Comparison of ENCODE assay signal across 16 cellular contexts in genomic region chr10:103814626-103815370, GRCh38. TPM values are rescaled to one million over a fixed set of nuclear protein-coding genes. Genes with fewer than 3 reads are reported as not detected.
DNase-seq lines count a peak whose midpoint lies in the region; ATAC-seq and TF ChIP-seq lines count a peak whose summit lies in the region.
"Had no signal": no experiment of that assay in that cellular context is flagged by ENCODE, and none has a peak within 500 bp of the region (broad histone marks: within the 10 kb centered on the region; RNA-seq: fewer than 3 reads in every experiment).

No MANE protein-coding gene starts in this region.

- DNase-seq in Caco-2 (no peak), RWPE1 (ENCODE audit: low spot score) (no peak), iris pigment epithelial cell (ENCODE audit: low read depth) (peak; percentile 65), NCI-H2029 (lab: John Stamatoyannopoulos, UW) (no peak), NCI-H1048 (lab: John Stamatoyannopoulos, UW) (no peak), NCI-H524 (lab: John Stamatoyannopoulos, UW) (no peak)
- no peak for DNase-seq in stimulated activated naive CD8-positive, alpha-beta T cell treated with anti-CD3 and anti-CD28 coated beads, Interleukin-15, amount 100 ng/mL, for 72 hours
- DNase-seq: activated CD4-positive, alpha-beta T cell treated with anti-CD3 and anti-CD28 coated beads, Interleukin-2, amount 50 U/mL, for 1 hour; effector CD4-positive, alpha-beta T cell; NCI-H187 treated with DMSO at 0.1 percent for 48 hours; stimulated activated CD4-positive, alpha-beta T cell treated with anti-CD3 and anti-CD28 coated beads, Interleukin-15, amount 100 ng/mL, for 24 hours had no signal

- TF ChIP-seq CTCF in Caco-2 (IDR thresholded peaks at IDR 0.05; ENCODE audit: insufficient read depth in 1 of 2, low read depth in 1 of 2, low read length in 1 of 2, severe bottlenecking in 1 of 2, unreplicated experiment in 1 of 2) = no peak
- TF ChIP-seq CTCF in RWPE1 (conservative IDR thresholded peaks at IDR 0.05; ENCODE audit: low read depth) = no peak

- H3K9me3 ChIP-seq in Caco-2 = no peaks in the 10 kb centered on the region
- no peaks in the 10 kb centered on the region for H3K9me3 ChIP-seq in skeletal muscle tissue (ENCODE audit: control insufficient read depth in 3 of 3, low read length in 3 of 3)

- POLR2A ChIA-PET in Caco-2 (lab: Charles Lee) = interaction anchor here (1.3 kb wide), 1 partner anchor 21 kb away, joined by 3 read pairs; no protein-coding TSS in a partner anchor
- POLR2A ChIA-PET in RWPE1 (lab: Yijun Ruan, JAX; ENCODE audit: low non-redundant PET) = interaction anchor here (0.6 kb wide), 1 partner anchor 1457 kb away, joined by 3 read pairs; no protein-coding TSS in a partner anchor

- H3K4me1 ChIP-seq in Caco-2 (peaks cover 39% of the 10 kb centered on the region), skeletal muscle tissue (ENCODE audit: control insufficient read depth in 3 of 3, insufficient read depth in 3 of 3, low read length in 3 of 3) (peaks cover 33 to 48% (median 37%) of the 10 kb centered on the region in 3 donors)

- H3K27ac ChIP-seq in RWPE1 = peak overlapping the region; percentile 25
- H3K27ac ChIP-seq in skeletal muscle tissue (ENCODE audit: low read depth, low read length) = peak overlapping the region; percentile 28

- CTCF ChIA-PET in Caco-2 (lab: Charles Lee) = interaction anchor here (1.1 to 1.5 kb wide), 3 partner anchors 13 to 33 kb away, joined by 3 to 5 read pairs (median 5); no protein-coding TSS in a partner anchor
- CTCF ChIA-PET in RWPE1 (lab: Yijun Ruan, JAX) = interaction anchor here (0.5 to 1.1 kb wide), 4 partner anchors 28 to 58 kb away, joined by 3 to 5 read pairs (median 4); no protein-coding TSS in a partner anchor

- H3K4me3 ChIP-seq in Caco-2 (ENCODE audit: low read depth, low read length) (no peak overlapping the region), skeletal muscle tissue (ENCODE audit: low read length in 3 of 3) (no peak overlapping the region)

- no TSS peak for BruUV-seq in Caco-2 (replicated peaks; lab: Mats Ljungman, UMichigan)

- no peaks in the 10 kb centered on the region for H3K27me3 ChIP-seq in Caco-2 (replicated peaks; ENCODE audit: control insufficient read depth, insufficient read depth, low read length)
- no peaks in the 10 kb centered on the region for H3K27me3 ChIP-seq in skeletal muscle tissue (ENCODE audit: control insufficient read depth in 3 of 3, insufficient read depth in 3 of 3, low read length in 3 of 3)

- no peaks in the 10 kb centered on the region for H3K9me3 Mint-ChIP-seq in Caco-2 (ENCODE audit: unreplicated experiment)
- H3K9me3 Mint-ChIP-seq in stimulated activated naive CD8-positive, alpha-beta T cell treated with anti-CD3 and anti-CD28 coated beads, Interleukin-15, amount 100 ng/mL, for 72 hours = no peaks in the 10 kb centered on the region
- H3K9me3 Mint-ChIP-seq: activated naive CD4-positive, alpha-beta T cell treated with anti-CD3 and anti-CD28 coated beads, Interleukin-2, amount 50 U/mL, for 24 hours; stimulated activated naive CD8-positive, alpha-beta T cell treated with anti-CD3 and anti-CD28 coated beads, Interleukin-15, Interleukin-2, amounts not matched to agents 100 ng/mL and 50 ng/mL, for 24 hours had no signal

- no peak for ATAC-seq in stimulated activated naive CD8-positive, alpha-beta T cell treated with anti-CD3 and anti-CD28 coated beads, Interleukin-15, amount 100 ng/mL, for 72 hours
- ATAC-seq: HCT116, left lobe of liver had no signal

- H3K36me3 ChIP-seq in Caco-2 (ENCODE audit: control insufficient read depth, insufficient read depth, low read length) (peaks cover 2% of the 10 kb centered on the region; the same call in 1 of the 2 replicates), skeletal muscle tissue (ENCODE audit: control insufficient read depth in 3 of 3, insufficient read depth in 3 of 3, low read length in 3 of 3) (no peaks in the 10 kb centered on the region)

- intact Hi-C loops in Caco-2 (cut with micrococcal nuclease; ENCODE audit: unreplicated experiment) = loop anchor here (5.0 kb wide), 1 partner anchor 43 kb away; the partner anchor contains the start of gene SH3PXD2A

- H3K4me3 Mint-ChIP-seq in Caco-2 (ENCODE audit: unreplicated experiment) = no peak overlapping the region
- H3K4me3 Mint-ChIP-seq in stimulated activated naive CD8-positive, alpha-beta T cell treated with anti-CD3 and anti-CD28 coated beads, Interleukin-15, amount 100 ng/mL, for 72 hours = no peak overlapping the region
- H3K4me3 Mint-ChIP-seq: activated naive CD4-positive, alpha-beta T cell treated with anti-CD3 and anti-CD28 coated beads, Interleukin-2, amount 50 U/mL, for 24 hours; stimulated activated naive CD8-positive, alpha-beta T cell treated with anti-CD3 and anti-CD28 coated beads, Interleukin-15, Interleukin-2, amounts not matched to agents 100 ng/mL and 50 ng/mL, for 24 hours had no signal

- peak overlapping the region; percentile 21 for H3K27ac Mint-ChIP-seq in Caco-2 (ENCODE audit: unreplicated experiment)
- H3K27ac Mint-ChIP-seq in stimulated activated naive CD8-positive, alpha-beta T cell treated with anti-CD3 and anti-CD28 coated beads, Interleukin-15, amount 100 ng/mL, for 72 hours = peak overlapping the region in 1 of 2 donors; percentile 11
- H3K27ac Mint-ChIP-seq: activated naive CD4-positive, alpha-beta T cell treated with anti-CD3 and anti-CD28 coated beads, Interleukin-2, amount 50 U/mL, for 24 hours; stimulated activated naive CD8-positive, alpha-beta T cell treated with anti-CD3 and anti-CD28 coated beads, Interleukin-15, Interleukin-2, amounts not matched to agents 100 ng/mL and 50 ng/mL, for 24 hours had no signal

- peaks cover 48% of the 10 kb centered on the region for H3K4me1 Mint-ChIP-seq in Caco-2 (ENCODE audit: low read depth, unreplicated experiment)
- peaks cover 7% of the 10 kb centered on the region for H3K4me1 Mint-ChIP-seq in stimulated activated naive CD8-positive, alpha-beta T cell treated with anti-CD3 and anti-CD28 coated beads, Interleukin-15, amount 100 ng/mL, for 72 hours
- H3K4me1 Mint-ChIP-seq: activated naive CD4-positive, alpha-beta T cell treated with anti-CD3 and anti-CD28 coated beads, Interleukin-2, amount 50 U/mL, for 24 hours had no signal

- H3K27me3 Mint-ChIP-seq in Caco-2 (ENCODE audit: insufficient read depth, unreplicated experiment) = no peaks in the 10 kb centered on the region
- peaks cover 14% of the 10 kb centered on the region for H3K27me3 Mint-ChIP-seq in stimulated activated naive CD8-positive, alpha-beta T cell treated with anti-CD3 and anti-CD28 coated beads, Interleukin-15, amount 100 ng/mL, for 72 hours

- peaks cover 4% of the 10 kb centered on the region for H3K36me3 Mint-ChIP-seq in Caco-2 (ENCODE audit: insufficient read depth, unreplicated experiment)
- H3K36me3 Mint-ChIP-seq: activated naive CD4-positive, alpha-beta T cell treated with anti-CD3 and anti-CD28 coated beads, Interleukin-2, amount 50 U/mL, for 24 hours had no signal

- peak overlapping the region in 1 of 3 donors; percentile 15 for H3K9ac ChIP-seq in skeletal muscle tissue (ENCODE audit: low read depth in 1 of 3, low read length in 3 of 3)

RNA-seq across cellular contexts. Expression of gene SH3PXD2A, which starts 40.6 kb away (rescaled TPM):
- total RNA-seq in Caco-2 (2022) = 6.3 and 7.5 TPM in 2 replicates
- 30.3 TPM for total RNA-seq in skeletal muscle tissue
